In the genomic region with DNA sequence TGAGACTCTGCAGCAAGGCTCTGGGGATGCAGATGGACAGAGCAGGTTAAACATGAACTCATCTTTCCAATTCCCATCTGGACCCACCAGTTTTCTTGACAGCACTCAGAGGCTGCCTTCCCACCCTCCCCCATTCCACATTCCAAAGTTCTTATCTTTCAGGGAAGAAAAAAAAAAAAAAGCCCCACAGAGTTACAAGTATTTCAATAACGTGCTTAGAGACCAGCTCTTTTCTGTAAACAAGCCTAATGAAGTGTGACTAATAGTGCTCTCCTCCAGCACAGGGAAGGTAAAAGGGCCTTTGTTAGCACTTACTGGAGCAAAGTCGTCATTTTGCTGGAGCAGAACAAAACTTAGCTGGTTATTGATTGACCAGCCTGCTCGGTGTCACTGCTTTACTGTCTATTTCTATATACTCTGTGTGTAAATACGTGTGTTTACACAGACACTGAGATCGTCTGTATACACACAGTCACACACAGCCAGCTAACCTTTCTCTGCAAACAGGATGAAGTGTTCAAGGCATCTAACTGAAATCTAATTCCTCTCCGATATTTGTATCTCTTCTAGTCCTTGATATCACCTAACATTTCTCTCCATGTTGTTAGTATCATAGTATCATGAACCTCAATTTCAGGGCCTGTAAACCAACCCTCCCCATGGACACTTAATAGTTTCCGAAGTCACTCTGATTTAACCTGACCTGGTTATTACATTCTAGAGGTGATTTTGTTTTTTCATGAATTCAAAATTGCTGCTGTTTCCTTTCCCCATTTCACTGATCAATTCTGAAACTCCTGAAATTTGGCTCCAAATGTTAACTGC, we compare ENCODE assay signal across 8 cellular contexts.
DNase-seq lines count a peak whose midpoint lies in the region; ATAC-seq and TF ChIP-seq lines count a peak whose summit lies in the region.

No MANE protein-coding gene starts in this region.

- H3K9me3 Mint-ChIP-seq in CD4-positive, alpha-beta memory T cell: no peaks in the 10 kb centered on the region
- no peaks in the 10 kb centered on the region for H3K9me3 Mint-ChIP-seq in activated T-cell treated with anti-CD3 and anti-CD28 coated beads, Interleukin-2, amount 50 U/mL, for 72 hours

- no peak overlapping the region for H3K4me3 Mint-ChIP-seq in CD4-positive, alpha-beta memory T cell
- no peak overlapping the region for H3K4me3 Mint-ChIP-seq in activated T-cell treated with anti-CD3 and anti-CD28 coated beads, Interleukin-2, amount 50 U/mL, for 72 hours

- no peaks in the 10 kb centered on the region for H4K20me1 ChIP-seq in SU-DHL-6 (ENCODE audit: low read depth, low read length)

- no peak overlapping the region for H2AFZ ChIP-seq in SU-DHL-6 (ENCODE audit: low read depth, low read length, severe bottlenecking)

- H3K27ac Mint-ChIP-seq in CD4-positive, alpha-beta memory T cell: no peak overlapping the region
- no peak overlapping the region for H3K27ac Mint-ChIP-seq in activated T-cell treated with anti-CD3 and anti-CD28 coated beads, Interleukin-2, amount 50 U/mL, for 72 hours

- H3K9me2 ChIP-seq in SU-DHL-6 (replicated peaks; ENCODE audit: insufficient read depth, low read length): no peaks in the 10 kb centered on the region

- no peaks in the 10 kb centered on the region for H3K27me3 ChIP-seq in SU-DHL-6 (ENCODE audit: low read length)
- no peaks in the 10 kb centered on the region for H3K27me3 ChIP-seq in CD4-positive, alpha-beta memory T cell (ENCODE audit: insufficient read depth, low read length)
- H3K27me3 ChIP-seq in tibial artery: no peaks in the 10 kb centered on the region

- TF ChIP-seq CTCF in SU-DHL-6 (IDR thresholded peaks at IDR 0.05; ENCODE audit: insufficient read depth, low read length, poor library complexity, severe bottlenecking): no peak
- no peak for TF ChIP-seq CTCF in tibial artery (IDR thresholded peaks at IDR 0.05)

- in situ Hi-C loops in Caki2 (cut with HindIII; ENCODE audit: low pct_unique_long_range_greater_than_20kb, low sequenced_read_pairs): no loop called here

- H3K36me3 Mint-ChIP-seq in CD4-positive, alpha-beta memory T cell: no peaks in the 10 kb centered on the region
- no peaks in the 10 kb centered on the region for H3K36me3 Mint-ChIP-seq in activated T-cell treated with anti-CD3 and anti-CD28 coated beads, Interleukin-2, amount 50 U/mL, for 72 hours (ENCODE audit: insufficient read depth in 2 of 2)

- POLR2A ChIA-PET in CD4-positive, alpha-beta memory T cell (lab: Charles Lee; ENCODE audit: partially characterized antibody): no interaction called here

- peak overlapping the region; percentile 98 for H3K27ac ChIP-seq in SU-DHL-6 (ENCODE audit: low read depth, low read length)
- H3K27ac ChIP-seq in CD4-positive, alpha-beta memory T cell (ENCODE audit: low read depth, low read length): no peak overlapping the region
- no peak overlapping the region for H3K27ac ChIP-seq in tibial artery

- H3K36me3 ChIP-seq in SU-DHL-6 (ENCODE audit: low read length): no peaks in the 10 kb centered on the region
- no peaks in the 10 kb centered on the region for H3K36me3 ChIP-seq in CD4-positive, alpha-beta memory T cell (ENCODE audit: insufficient read depth, low read length)
- no peaks in the 10 kb centered on the region for H3K36me3 ChIP-seq in tibial artery

- peaks cover 78% of the 10 kb centered on the region for H3F3A ChIP-seq in SU-DHL-6 (ENCODE audit: insufficient read depth)

- H3K4me3 ChIP-seq in SU-DHL-6 (ENCODE audit: insufficient read depth, low read length, poor library complexity, severe bottlenecking) (peak overlapping the region; percentile 18), tibial artery (no peak overlapping the region)
- H3K4me3 ChIP-seq in CD4-positive, alpha-beta memory T cell (ENCODE audit: low read length in 2 of 2): no peak overlapping the region

- intact Hi-C loops in Right ventricle myocardium superior (cut with DNase I): no loop called here
- intact Hi-C loops in CD4-positive, alpha-beta memory T cell (cut with micrococcal nuclease): no loop called here
- intact Hi-C loops in tibial artery (cut with DNase I; ENCODE audit: low total_unique reads): no loop called here

- H3K9ac ChIP-seq in SU-DHL-6 (ENCODE audit: low read length): peak overlapping the region; percentile 76

- CTCF ChIA-PET in CD4-positive, alpha-beta memory T cell (lab: Charles Lee; ENCODE audit: partially characterized antibody): no interaction called here

- no peaks in the 10 kb centered on the region for H3K4me1 Mint-ChIP-seq in CD4-positive, alpha-beta memory T cell
- H3K4me1 Mint-ChIP-seq in activated T-cell treated with anti-CD3 and anti-CD28 coated beads, Interleukin-2, amount 50 U/mL, for 72 hours (ENCODE audit: low read depth): no peaks in the 10 kb centered on the region

- peak; percentile 99 for DNase-seq in Caki2 (ENCODE audit: low read depth)
- peak; percentile 95 for DNase-seq in M059J (ENCODE audit: low read depth)
- DNase-seq in Right ventricle myocardium superior: no peak
- peak; percentile 87 for DNase-seq in retina
- DNase-seq in CD4-positive, alpha-beta memory T cell: no peak
- no peak for DNase-seq in tibial artery
- no peak for DNase-seq in activated T-cell treated with anti-CD3 and anti-CD28 coated beads, Interleukin-2, amount 50 U/mL, for 72 hours

- peak; percentile 49 for ATAC-seq in Right ventricle myocardium superior (ENCODE audit: poor library complexity)
- ATAC-seq in activated T-cell treated with anti-CD3 and anti-CD28 coated beads, Interleukin-2, amount 50 U/mL, for 72 hours (replicated peaks in 1 of 2): no peak

- H3K27me3 Mint-ChIP-seq in CD4-positive, alpha-beta memory T cell: peaks cover 0 to 4% of the 10 kb centered on the region in 2 donors
- H3K27me3 Mint-ChIP-seq in activated T-cell treated with anti-CD3 and anti-CD28 coated beads, Interleukin-2, amount 50 U/mL, for 72 hours (ENCODE audit: low read depth): peaks cover 36% of the 10 kb centered on the region

- peaks cover 99% of the 10 kb centered on the region for H3K79me2 ChIP-seq in SU-DHL-6 (ENCODE audit: insufficient read depth, low read length)

- H3K4me2 ChIP-seq in SU-DHL-6 (ENCODE audit: low read depth, low read length, poor library complexity, severe bottlenecking): peak overlapping the region; percentile 93

- H3K9me3 ChIP-seq in SU-DHL-6 (ENCODE audit: insufficient read depth, low read length): no peaks in the 10 kb centered on the region
- H3K9me3 ChIP-seq in CD4-positive, alpha-beta memory T cell (ENCODE audit: control insufficient read depth in 1 of 2, low read length in 2 of 2): no peaks in the 10 kb centered on the region
- no peaks in the 10 kb centered on the region for H3K9me3 ChIP-seq in tibial artery

- H3K4me1 ChIP-seq in CD4-positive, alpha-beta memory T cell (ENCODE audit: insufficient read depth, low read length): no peaks in the 10 kb centered on the region
- H3K4me1 ChIP-seq in tibial artery: peaks cover 0 to 22% (median 15%) of the 10 kb centered on the region in 4 donors

Comparison
In these comparisons a context has a peak if more than half of its experiments do, and no peak if none do; other contexts are left out.
1. DNase-seq: peak in Caki2 (single experiment), M059J (single experiment) and retina (single experiment); none in Right ventricle myocardium superior (single experiment), CD4-positive, alpha-beta memory T cell (0 of 5), tibial artery (0 of 2) and activated T-cell treated with anti-CD3 and anti-CD28 coated beads, Interleukin-2, amount 50 U/mL, for 72 hours (0 of 2).